In the genomic region with DNA sequence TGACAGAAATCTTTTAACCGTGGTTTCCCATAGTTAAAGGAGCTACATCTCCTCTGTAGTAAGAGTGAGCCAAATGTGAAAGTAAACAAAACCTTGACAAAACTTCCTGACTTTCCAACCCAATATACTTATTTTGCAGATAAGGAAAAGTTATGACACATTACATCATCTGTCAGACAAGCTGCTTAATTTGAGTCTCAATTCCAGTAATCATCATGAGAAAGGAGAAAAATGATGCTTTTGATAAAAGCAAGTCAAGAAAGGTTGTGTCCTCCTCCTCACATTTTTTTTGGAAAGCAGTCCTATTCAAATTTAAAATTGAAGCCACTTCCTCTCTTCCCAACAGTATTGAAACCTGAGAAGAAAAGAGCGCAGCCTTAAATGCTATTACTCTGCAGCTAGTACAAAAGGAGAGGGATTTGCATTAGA, we compare ENCODE assay signal across 17 cellular contexts.
DNase-seq lines count a peak whose midpoint lies in the region; ATAC-seq and TF ChIP-seq lines count a peak whose summit lies in the region.
"Had no signal": no experiment of that assay in that cellular context is flagged by ENCODE, and none has a peak within 500 bp of the region (broad histone marks: within the 10 kb centered on the region; RNA-seq: fewer than 3 reads in every experiment).

No MANE protein-coding gene starts in this region.

- H3K27me3 ChIP-seq in hepatocyte (no peaks in the 10 kb centered on the region), smooth muscle cell (ENCODE audit: low read depth) (no peaks in the 10 kb centered on the region)
- H3K27me3 ChIP-seq: Peyer's patch, spleen had no signal

- H3K4me1 ChIP-seq in hepatocyte (ENCODE audit: insufficient read depth) (peaks cover 6% of the 10 kb centered on the region), smooth muscle cell (ENCODE audit: low read depth) (peaks cover 13% of the 10 kb centered on the region)
- H3K4me1 ChIP-seq: Peyer's patch had no signal

- peak; percentile 11 for DNase-seq in DMS153 treated with DMSO at 0.1 percent for 48 hours (lab: John Stamatoyannopoulos, UW; ENCODE audit: unreplicated experiment)
- no peak for DNase-seq in DMS153 (lab: John Stamatoyannopoulos, UW)
- no peak for DNase-seq in hepatocyte (ENCODE audit: low spot score)
- DNase-seq in smooth muscle cell (lab: John Stamatoyannopoulos, UW; ENCODE audit: unreplicated experiment) = no peak
- DNase-seq in T-helper 1 cell = no peak
- no peak for DNase-seq in activated CD8-positive, alpha-beta memory T cell treated with anti-CD3 and anti-CD28 coated beads, Interleukin-2, amount 10 ng/mL, durations not matched to agents 7 days and 5 days
- DNase-seq: activated CD4-positive, alpha-beta T cell treated with anti-CD3 and anti-CD28 coated beads for 4 hours; activated T-cell treated with anti-CD3 and anti-CD28 coated beads, Interleukin-2, amount 50 U/mL, for 4 hours; amniotic stem cell; CD4-positive, alpha-beta memory T cell; nucleus accumbens; Peyer's patch; spleen; T-cell had no signal

- no peaks in the 10 kb centered on the region for H4K20me1 ChIP-seq in hepatocyte (ENCODE audit: insufficient read depth, poor library complexity, severe bottlenecking)
- H4K20me1 ChIP-seq in smooth muscle cell (ENCODE audit: low read depth) = no peaks in the 10 kb centered on the region

- no peaks in the 10 kb centered on the region for H3F3A ChIP-seq in smooth muscle cell (ENCODE audit: low read depth)

- TF ChIP-seq CTCF in WI38 (IDR thresholded peaks at IDR 0.05; ENCODE audit: low read depth, low read length) (no peak), hepatocyte (IDR thresholded peaks at IDR 0.05; ENCODE audit: poor library complexity) (no peak), smooth muscle cell (IDR thresholded peaks at IDR 0.05; ENCODE audit: borderline replicate concordance, insufficient read depth, poor library complexity, severe bottlenecking) (no peak)

- no peak overlapping the region for H3K4me3 Mint-ChIP-seq in activated CD8-positive, alpha-beta memory T cell treated with anti-CD3 and anti-CD28 coated beads, Interleukin-2, amount 10 ng/mL, durations not matched to agents 7 days and 5 days
- H3K4me3 Mint-ChIP-seq: activated T-cell treated with anti-CD3 and anti-CD28 coated beads, Interleukin-2, amount 50 U/mL, for 4 hours; CD4-positive, alpha-beta memory T cell; T-cell had no signal

- peaks cover 6% of the 10 kb centered on the region for H3K9me3 Mint-ChIP-seq in activated CD8-positive, alpha-beta memory T cell treated with anti-CD3 and anti-CD28 coated beads, Interleukin-2, amount 10 ng/mL, durations not matched to agents 7 days and 5 days (ENCODE audit: low read depth)

- ATAC-seq in activated CD8-positive, alpha-beta memory T cell treated with anti-CD3 and anti-CD28 coated beads, Interleukin-2, amount 10 ng/mL, durations not matched to agents 7 days and 5 days = no peak
- ATAC-seq in GM19328 (IDR thresholded peaks at IDR 0.05; ENCODE audit: unreplicated experiment) = no peak
- ATAC-seq: activated T-cell treated with anti-CD3 and anti-CD28 coated beads, Interleukin-2, amount 50 U/mL, for 4 hours; T-cell had no signal

- CTCF ChIA-PET in activated CD8-positive, alpha-beta memory T cell treated with anti-CD3 and anti-CD28 coated beads, Interleukin-2, amount 10 ng/mL, durations not matched to agents 7 days and 5 days (lab: Charles Lee) = interaction anchor here (0.6 kb wide), 1 partner anchor 666 kb away, joined by 5 read pairs; no protein-coding TSS in a partner anchor

- no peak overlapping the region for H3K27ac Mint-ChIP-seq in activated CD8-positive, alpha-beta memory T cell treated with anti-CD3 and anti-CD28 coated beads, Interleukin-2, amount 10 ng/mL, durations not matched to agents 7 days and 5 days
- H3K27ac Mint-ChIP-seq: CD4-positive, alpha-beta memory T cell; T-cell had no signal

- no peaks in the 10 kb centered on the region for H3K9me2 ChIP-seq in hepatocyte (replicated peaks; ENCODE audit: insufficient read depth)

- no peak overlapping the region for H3K9ac ChIP-seq in smooth muscle cell (ENCODE audit: low read depth)

- no peaks in the 10 kb centered on the region for H3K27me3 Mint-ChIP-seq in activated CD8-positive, alpha-beta memory T cell treated with anti-CD3 and anti-CD28 coated beads, Interleukin-2, amount 10 ng/mL, durations not matched to agents 7 days and 5 days
- H3K27me3 Mint-ChIP-seq: CD4-positive, alpha-beta memory T cell; T-cell had no signal

- peak overlapping the region; percentile 23 for H3K4me2 ChIP-seq in hepatocyte
- peak overlapping the region; percentile 73 for H3K4me2 ChIP-seq in smooth muscle cell

- peak overlapping the region; percentile 23 for H3K4me3 ChIP-seq in WI38 (ENCODE audit: low read depth, low read length)
- H3K4me3 ChIP-seq in hepatocyte = no peak overlapping the region
- H3K4me3 ChIP-seq in smooth muscle cell = no peak overlapping the region
- H3K4me3 ChIP-seq: Peyer's patch had no signal

- H2AFZ ChIP-seq in hepatocyte (no peak overlapping the region), smooth muscle cell (ENCODE audit: low read depth) (peak overlapping the region; percentile 66)

- no peak overlapping the region for H3K27ac ChIP-seq in hepatocyte
- no peak overlapping the region for H3K27ac ChIP-seq in smooth muscle cell (ENCODE audit: low read depth)
- H3K27ac ChIP-seq: 22Rv1, Peyer's patch, spleen had no signal

- no peaks in the 10 kb centered on the region for H3K36me3 Mint-ChIP-seq in activated CD8-positive, alpha-beta memory T cell treated with anti-CD3 and anti-CD28 coated beads, Interleukin-2, amount 10 ng/mL, durations not matched to agents 7 days and 5 days
- H3K36me3 Mint-ChIP-seq: CD4-positive, alpha-beta memory T cell; T-cell had no signal

- H3K79me2 ChIP-seq in hepatocyte = no peaks in the 10 kb centered on the region
- H3K79me2 ChIP-seq in smooth muscle cell (ENCODE audit: low read depth) = no peaks in the 10 kb centered on the region

- 36% methylated on average over 2 of the region's 2 CpGs for WGBS in hepatocyte (ENCODE audit: low lambda C conversion rate, missing lambda C conversion rate)
- 36% methylated on average over 2 of the region's 2 CpGs for WGBS in smooth muscle cell (ENCODE audit: low lambda C conversion rate)

- H3K4me1 Mint-ChIP-seq in activated CD8-positive, alpha-beta memory T cell treated with anti-CD3 and anti-CD28 coated beads, Interleukin-2, amount 10 ng/mL, durations not matched to agents 7 days and 5 days = no peaks in the 10 kb centered on the region
- H3K4me1 Mint-ChIP-seq: CD4-positive, alpha-beta memory T cell; T-cell had no signal

- H3K9me3 ChIP-seq in hepatocyte (ENCODE audit: low read depth) = no peaks in the 10 kb centered on the region
- H3K9me3 ChIP-seq in smooth muscle cell (replicated peaks; ENCODE audit: low read depth) = no peaks in the 10 kb centered on the region
- H3K9me3 ChIP-seq: Peyer's patch, spleen had no signal

- H3K36me3 ChIP-seq in hepatocyte (replicated peaks; ENCODE audit: insufficient read depth, low read depth) (no peaks in the 10 kb centered on the region), smooth muscle cell (ENCODE audit: low read depth) (no peaks in the 10 kb centered on the region)
- H3K36me3 ChIP-seq: Peyer's patch, spleen had no signal
